10 cellular contexts compared by ENCODE assay signal in the genomic region with DNA sequence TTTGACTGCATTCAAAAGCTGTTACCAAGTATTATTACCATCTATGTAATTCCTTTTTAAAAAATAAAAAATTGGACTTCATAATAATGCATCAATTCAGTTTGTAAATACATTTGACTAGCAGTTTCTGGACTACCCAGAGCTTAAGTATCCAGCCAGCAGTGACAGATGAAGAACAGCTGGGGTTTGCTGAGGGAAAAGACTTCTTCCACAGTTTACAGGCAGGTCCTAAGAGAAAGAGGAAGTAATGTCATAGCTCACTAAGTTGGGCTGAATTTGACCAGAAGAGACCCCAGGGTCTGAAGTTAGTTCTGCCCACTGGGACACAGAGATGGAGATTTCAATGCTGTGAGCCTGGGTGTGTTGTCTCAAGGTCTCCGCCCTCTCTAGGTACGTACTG.
DNase-seq lines count a peak whose midpoint lies in the region; ATAC-seq and TF ChIP-seq lines count a peak whose summit lies in the region.
"Had no signal": no experiment of that assay in that cellular context is flagged by ENCODE, and none has a peak within 500 bp of the region (broad histone marks: within the 10 kb centered on the region; RNA-seq: fewer than 3 reads in every experiment).

No MANE protein-coding gene starts in this region.

- H3K4me1 ChIP-seq in lower lobe of right lung = peaks cover 50% of the 10 kb centered on the region

- H3K27ac ChIP-seq in lower lobe of right lung (peak overlapping the region; percentile 32), temporal lobe (ENCODE audit: low read depth, low read length) (peak overlapping the region; percentile 51)

- TF ChIP-seq CTCF in chondrocyte (IDR thresholded peaks at IDR 0.05) (no peak), lower lobe of right lung (IDR thresholded peaks at IDR 0.05) (no peak)

- H3K4me3 Mint-ChIP-seq in chondrocyte (ENCODE audit: unreplicated experiment) = no peak overlapping the region
- H3K4me3 Mint-ChIP-seq: activated CD4-positive, alpha-beta memory T cell treated with anti-CD3 and anti-CD28 coated beads for 36 hours had no signal

- intact Hi-C loops in lower lobe of right lung (cut with DNase I) = no loop called here

- peak overlapping the region; percentile 62 for H3K27ac Mint-ChIP-seq in chondrocyte (ENCODE audit: unreplicated experiment)
- H3K27ac Mint-ChIP-seq: activated CD4-positive, alpha-beta memory T cell treated with anti-CD3 and anti-CD28 coated beads for 36 hours had no signal

- H3K9me3 ChIP-seq in lower lobe of right lung = no peaks in the 10 kb centered on the region
- H3K9me3 ChIP-seq in MG63 = no peaks in the 10 kb centered on the region

- H3K27me3 ChIP-seq in lower lobe of right lung (ENCODE audit: low read depth) = no peaks in the 10 kb centered on the region
- no peaks in the 10 kb centered on the region for H3K27me3 ChIP-seq in MG63

- H3K36me3 Mint-ChIP-seq in chondrocyte (ENCODE audit: low read depth) = peaks cover 2% of the 10 kb centered on the region

- H3K9me3 Mint-ChIP-seq in chondrocyte (ENCODE audit: low read depth) = no peaks in the 10 kb centered on the region
- H3K9me3 Mint-ChIP-seq: activated CD4-positive, alpha-beta memory T cell treated with anti-CD3 and anti-CD28 coated beads for 36 hours had no signal

- H3K4me3 ChIP-seq in lower lobe of right lung (no peak overlapping the region), MG63 (no peak overlapping the region)

- H3K27me3 Mint-ChIP-seq in chondrocyte (ENCODE audit: low read depth) = no peaks in the 10 kb centered on the region
- H3K27me3 Mint-ChIP-seq: activated CD4-positive, alpha-beta memory T cell treated with anti-CD3 and anti-CD28 coated beads for 36 hours had no signal

- DNase-seq in LHCN-M2 (ENCODE audit: low read depth) (peak; percentile 68), chondrocyte (ENCODE audit: low spot score) (no peak), lower lobe of right lung (no peak), MG63 (no peak), NCI-H510A (lab: John Stamatoyannopoulos, UW) (no peak)
- DNase-seq: activated CD4-positive, alpha-beta memory T cell treated with anti-CD3 and anti-CD28 coated beads for 36 hours; occipital lobe; stimulated activated naive CD4-positive, alpha-beta T cell treated with Interleukin-2 at 50 U/mL for 16 hours had no signal

- peaks cover 53% of the 10 kb centered on the region for H3K4me1 Mint-ChIP-seq in chondrocyte (ENCODE audit: low read depth)

- H3K36me3 ChIP-seq in lower lobe of right lung (no peaks in the 10 kb centered on the region), MG63 (peaks cover 54% of the 10 kb centered on the region)

- ATAC-seq in lower lobe of right lung (peak in 1 of 2 donors; percentile 13), HG03565 (IDR thresholded peaks at IDR 0.05; ENCODE audit: unreplicated experiment) (no peak)
